Comparison of ENCODE assay signal across 7 cellular contexts in genomic region chr13:89434624-89435023, GRCh38.
A peak's percentile ranks its signal among the peaks of the same experiment; 100 is the strongest.
DNase-seq lines count a peak whose midpoint lies in the region; FAIRE-seq and TF ChIP-seq lines count a peak whose summit lies in the region.
"Not testable (repeated sequence)": the region's sequence is repeated elsewhere in the genome, so short reads cannot be mapped to it uniquely, and the experiment has no call there.

No MANE protein-coding gene starts in this region.

- not testable (repeated sequence) for H3K9me3 Mint-ChIP-seq in H9

- H3K4ac ChIP-seq in H9 (ENCODE audit: low read depth, low read length), result not testable (repeated sequence)

- not testable (repeated sequence) for H2AK5ac ChIP-seq in H9 (ENCODE audit: insufficient read length, low read length)

- H3T11ph ChIP-seq in H9 (ENCODE audit: low read length), result not testable (repeated sequence)

- H3K23ac ChIP-seq in H9 (ENCODE audit: insufficient read length, low read depth, low read length), result not testable (repeated sequence)

- DNase-seq in BE2C (peak; percentile 43), NCI-H524 (lab: John Stamatoyannopoulos, UW) (peak; percentile 19 to 52), SJCRH30 (peak; percentile 4 to 36), brain microvascular endothelial cell (peak; percentile 4), fibroblast of mammary gland (ENCODE audit: low read depth) (peak; percentile 26)
- DNase-seq in H9; keratinocyte (ENCODE audit: low read depth, low spot score): not testable (repeated sequence)

- not testable (repeated sequence) for H3K18ac ChIP-seq in H9 (ENCODE audit: insufficient read length, low read depth, low read length)

- not testable (repeated sequence) for H3K14ac ChIP-seq in H9 (ENCODE audit: insufficient read depth, low read length)

- H3K9me1 ChIP-seq in keratinocyte (ENCODE audit: control insufficient read depth, extremely low read depth, insufficient read depth, low read length), result not testable (repeated sequence)

- no CpG with 5 or more reads among the region's 4 CpGs for WGBS in H9 (ENCODE audit: extremely low coverage, insufficient read length, low lambda C conversion rate)

- not testable (repeated sequence) for H3K23me2 ChIP-seq in H9 (ENCODE audit: insufficient read length, low read depth, low read length, poor library complexity, severe bottlenecking)

- H3K27ac ChIP-seq in H9 (ENCODE audit: insufficient read length, low read depth, low read length); SJCRH30; brain microvascular endothelial cell; keratinocyte (ENCODE audit: control insufficient read depth, insufficient read depth, low read length): not testable (repeated sequence)

- H4K8ac ChIP-seq in H9 (replicated peaks; ENCODE audit: insufficient read length, low read depth, low read length), result not testable (repeated sequence)

- in situ Hi-C loops in brain microvascular endothelial cell (cut with HindIII; ENCODE audit: low pct_ligation_motif_present, low sequenced_read_pairs), result not testable (repeated sequence)

- not testable (repeated sequence) for H3K36me3 Mint-ChIP-seq in H9 (ENCODE audit: insufficient read depth in 1 of 3, low read depth in 3 of 3)

- not testable (repeated sequence) for H4K5ac ChIP-seq in H9 (ENCODE audit: insufficient read length, low read depth, low read length)

- not testable (repeated sequence) for H3K4me3 ChIP-seq in BE2C (ENCODE audit: low read depth, low read length); SJCRH30; brain microvascular endothelial cell (ENCODE audit: low read depth, low read length); fibroblast of mammary gland (ENCODE audit: control insufficient read depth, low read depth, low read length); keratinocyte (ENCODE audit: control insufficient read depth in 2 of 3, extremely low read depth in 1 of 3, insufficient read depth in 2 of 3, low read depth in 1 of 3, low read length in 3 of 3)

- not testable (repeated sequence) for H3K27me3 Mint-ChIP-seq in H9 (ENCODE audit: low read depth)

- not testable (repeated sequence) for H3K36me3 ChIP-seq in BE2C; SJCRH30; brain microvascular endothelial cell (replicated peaks); keratinocyte (ENCODE audit: control insufficient read depth in 2 of 2, extremely low read depth in 1 of 2, insufficient read depth in 2 of 2, low read length in 2 of 2)

- not testable (repeated sequence) for H3K4me2 ChIP-seq in H9 (ENCODE audit: insufficient read depth, insufficient read length, low read length); keratinocyte (ENCODE audit: control insufficient read depth, extremely low read depth, insufficient read depth, low read depth, low read length)

- H4K20me1 ChIP-seq in H9 (ENCODE audit: control insufficient read depth, insufficient read depth, insufficient read length); keratinocyte (ENCODE audit: control insufficient read depth, extremely low read depth, insufficient read depth, low read length): not testable (repeated sequence)

- TF ChIP-seq CTCF in BE2C (IDR thresholded peaks at IDR 0.05; ENCODE audit: low read depth, low read length), result peak; percentile 52
- peak; percentile 30; the same call in 2 of the 3 replicates for TF ChIP-seq CTCF in H9 (conservative IDR thresholded peaks at IDR 0.05)
- peak; percentile 15 for TF ChIP-seq CTCF in brain microvascular endothelial cell (IDR thresholded peaks at IDR 0.05; ENCODE audit: low read depth, low read length, missing control alignments)
- peak; percentile 9 for TF ChIP-seq CTCF in fibroblast of mammary gland (conservative IDR thresholded peaks at IDR 0.05; ENCODE audit: control insufficient read depth, insufficient read depth, low read depth, low read length)
- peak; percentile 10 to 64 (median 37) for TF ChIP-seq CTCF in keratinocyte (optimal IDR thresholded peaks at IDR 0.05 in 1 of 3, IDR thresholded peaks at IDR 0.05 in 1 of 3, conservative IDR thresholded peaks at IDR 0.05 in 1 of 3; ENCODE audit: extremely low read depth in 1 of 3, insufficient read depth in 2 of 3, low read length in 3 of 3)

- not testable (repeated sequence) for H3K79me2 ChIP-seq in H9 (ENCODE audit: insufficient read depth, low read length); keratinocyte (ENCODE audit: control insufficient read depth, insufficient read depth, low read length)

- H3K9me3 ChIP-seq in BE2C; H9 (ENCODE audit: control insufficient read depth, low read depth, low read length); SJCRH30 (replicated peaks); keratinocyte (ENCODE audit: control insufficient read depth, low read depth, low read length): not testable (repeated sequence)

- not testable (repeated sequence) for H3K9ac ChIP-seq in H9 (ENCODE audit: extremely low read depth, insufficient read length, low read length); keratinocyte (ENCODE audit: control insufficient read depth, extremely low read depth, insufficient read depth, low read length)

- H2BK120ac ChIP-seq in H9 (ENCODE audit: low read depth, low read length, poor library complexity, severe bottlenecking), result not testable (repeated sequence)

- H4K91ac ChIP-seq in H9 (ENCODE audit: insufficient read length, low read depth, low read length), result not testable (repeated sequence)

- H2BK15ac ChIP-seq in H9 (ENCODE audit: low read depth, low read length), result not testable (repeated sequence)

- not testable (repeated sequence) for H3K79me1 ChIP-seq in H9 (ENCODE audit: insufficient read depth, low read depth, low read length, poor library complexity, severe bottlenecking)

- not testable (repeated sequence) for H3K4me1 Mint-ChIP-seq in H9

- H3K4me1 ChIP-seq in BE2C; H9 (ENCODE audit: insufficient read depth, low read length); SJCRH30; keratinocyte (ENCODE audit: control insufficient read depth, extremely low read depth, insufficient read depth, low read length): not testable (repeated sequence)

- H3K27ac Mint-ChIP-seq in H9, result not testable (repeated sequence)

- H2BK5ac ChIP-seq in H9 (ENCODE audit: insufficient read length, low read length), result not testable (repeated sequence)

- not testable (repeated sequence) for H2AFZ ChIP-seq in H9 (ENCODE audit: low read length); keratinocyte (ENCODE audit: control insufficient read depth, low read length)

- H3K27me3 ChIP-seq in BE2C; H9 (ENCODE audit: insufficient read depth, low read length); SJCRH30; brain microvascular endothelial cell (replicated peaks); keratinocyte (ENCODE audit: control insufficient read depth, extremely low read depth, insufficient read depth, low read length): not testable (repeated sequence)

- FAIRE-seq in keratinocyte (lab: Jason Lieb, UNC), result peak; percentile 77

- not testable (repeated sequence) for H3K4me3 Mint-ChIP-seq in H9

- dilution Hi-C loops in keratinocyte (cut with MboI; ENCODE audit: extremely low pct_ligation_motif_present, low sequenced_read_pairs), result not testable (repeated sequence)

- H2BK12ac ChIP-seq in H9 (ENCODE audit: insufficient read length, low read depth, low read length), result not testable (repeated sequence)

- H2BK20ac ChIP-seq in H9 (ENCODE audit: low read depth, low read length, poor library complexity, severe bottlenecking), result not testable (repeated sequence)

- not testable (repeated sequence) for H3K56ac ChIP-seq in H9 (ENCODE audit: insufficient read length, low read depth, low read length)
